8 cellular contexts compared by ENCODE assay signal in the genomic region with DNA sequence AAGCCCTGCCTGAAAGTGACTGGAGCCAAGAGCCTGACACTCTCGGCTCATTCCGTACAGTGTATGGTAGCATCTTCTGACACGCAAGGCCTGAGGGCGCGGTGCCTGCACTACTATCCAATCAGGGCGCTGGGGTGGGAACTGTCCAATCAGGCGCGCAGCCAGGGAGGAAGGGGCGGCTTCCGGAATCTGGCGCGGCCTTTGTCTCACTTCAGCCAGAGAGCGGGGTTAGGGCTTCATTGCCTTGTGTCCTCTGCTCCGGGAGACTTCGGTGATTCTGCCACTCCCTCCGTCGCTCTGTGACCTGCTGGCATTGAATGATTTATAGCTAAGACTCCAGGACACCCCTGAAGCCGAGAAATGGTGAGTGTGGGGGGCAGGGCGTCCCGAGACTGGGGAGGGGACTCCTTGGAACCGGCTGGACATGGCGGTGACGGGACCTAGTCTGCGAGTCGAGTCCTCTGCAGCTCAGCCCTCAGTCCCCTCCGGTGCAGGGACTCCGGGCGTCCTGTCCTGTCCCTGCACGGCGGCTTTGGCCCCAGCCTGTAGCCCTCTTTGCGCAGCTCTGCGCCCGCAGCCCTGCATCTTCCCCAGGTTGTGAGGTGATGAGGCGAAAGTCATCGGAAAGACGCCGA.
A peak's percentile ranks its signal among the peaks of the same experiment; 100 is the strongest.
DNase-seq lines count a peak whose midpoint lies in the region; ATAC-seq, FAIRE-seq and TF ChIP-seq lines count a peak whose summit lies in the region.
"Not testable (repeated sequence)": the region's sequence is repeated elsewhere in the genome, so short reads cannot be mapped to it uniquely, and the experiment has no call there.

No MANE protein-coding gene starts in this region.

- H3K27me3 ChIP-seq in bronchial epithelial cell (ENCODE audit: control insufficient read depth, insufficient read depth, low read length); small intestine (ENCODE audit: control insufficient read depth in 2 of 2, insufficient read depth in 2 of 2, low read length in 2 of 2): not testable (repeated sequence)

- POLR2A ChIA-PET in AG04449 (lab: Yijun Ruan, JAX) = not testable (repeated sequence)

- H3K9me3 ChIP-seq in small intestine (ENCODE audit: control insufficient read depth, low read depth) = not testable (repeated sequence)

- WGBS in small intestine, 3 donors = 0 to 1% (median 0%) methylated on average over 24 to 32 of the region's 37 CpGs

- DNase-seq in AG04449 (ENCODE audit: low read depth, low spot score) (peak; percentile 42), NCI-H2196 (lab: John Stamatoyannopoulos, UW; ENCODE audit: unreplicated experiment) (peak; percentile 81), bronchial epithelial cell (ENCODE audit: low read depth) (peak; percentile 78), iPS-NIHi11 (ENCODE audit: low spot score) (peak; percentile 76), small intestine (peak; percentile 83)

- peak overlapping the region; percentile 66 for H3K4me3 ChIP-seq in AG04449 (ENCODE audit: low read depth, low read length)
- H3K4me3 ChIP-seq in WI38 (ENCODE audit: low read depth, low read length) = peak overlapping the region; percentile 70
- peak overlapping the region; percentile 50 for H3K4me3 ChIP-seq in bronchial epithelial cell (ENCODE audit: low read depth, low read length)
- H3K4me3 ChIP-seq in small intestine (ENCODE audit: low read depth in 1 of 2, low read length in 2 of 2) = peak overlapping the region in 1 of 2 donors; percentile 45

- ATAC-seq in GM18873 (IDR thresholded peaks at IDR 0.05; ENCODE audit: low FRiP score, unreplicated experiment) = peak; percentile 100
- peak; percentile 100 for ATAC-seq in HG03103 (IDR thresholded peaks at IDR 0.05; ENCODE audit: low read depth, unreplicated experiment)

- not testable (repeated sequence) for FAIRE-seq in bronchial epithelial cell (lab: Jason Lieb, UNC); small intestine (lab: Jason Lieb, UNC)

- H3K4me1 ChIP-seq in small intestine (ENCODE audit: control insufficient read depth in 2 of 2, insufficient read depth in 1 of 2, low read depth in 1 of 2, low read length in 1 of 2) = not testable (repeated sequence)

- CTCF ChIA-PET in AG04449 (lab: Yijun Ruan, JAX) = not testable (repeated sequence)

- peak overlapping the region in 1 of 2 donors; percentile 38 for H3K27ac ChIP-seq in small intestine (ENCODE audit: low read depth in 1 of 2, low read length in 1 of 2)

- not testable (repeated sequence) for TF ChIP-seq CTCF in AG04449 (IDR thresholded peaks at IDR 0.05; ENCODE audit: insufficient read depth, low read length, missing control alignments); WI38 (IDR thresholded peaks at IDR 0.05; ENCODE audit: low read depth, low read length); bronchial epithelial cell (IDR thresholded peaks at IDR 0.05; ENCODE audit: insufficient read depth, low read length, severe bottlenecking)

- H3K36me3 ChIP-seq in bronchial epithelial cell (ENCODE audit: control insufficient read depth, insufficient read depth, low read length); small intestine (ENCODE audit: control insufficient read depth in 2 of 2, insufficient read depth in 2 of 2, low read length in 2 of 2): not testable (repeated sequence)
